Comparison of ENCODE assay signal across 17 cellular contexts in genomic region chr4:147381749-147382148, GRCh38.
A peak's percentile ranks its signal among the peaks of the same experiment; 100 is the strongest.
DNase-seq lines count a peak whose midpoint lies in the region; ATAC-seq, FAIRE-seq and TF ChIP-seq lines count a peak whose summit lies in the region.
"Had no signal": no experiment of that assay in that cellular context is flagged by ENCODE, and none has a peak within 500 bp of the region (broad histone marks: within the 10 kb centered on the region; RNA-seq: fewer than 3 reads in every experiment).

No MANE protein-coding gene starts in this region.

- no peak overlapping the region for H4K91ac ChIP-seq in H1 (replicated peaks; ENCODE audit: insufficient read length, low read length)

- H3K23ac ChIP-seq in H1 (ENCODE audit: insufficient read length), result no peak overlapping the region
- H3K23ac ChIP-seq in mesendoderm (ENCODE audit: low read length), result no peak overlapping the region

- H3K27me3 ChIP-seq in H1 (replicated peaks in 1 of 4; ENCODE audit: control insufficient read depth in 3 of 4, extremely low read depth in 1 of 4, insufficient read depth in 3 of 4, low read length in 3 of 4), result peaks cover 0 to 1% (median 0%) of the 10 kb centered on the region in 4 experiments; a peak in 1 of 7 replicates
- H3K27me3 ChIP-seq in mesendoderm (ENCODE audit: insufficient read depth, low read length, poor library complexity), result no peaks in the 10 kb centered on the region
- no peaks in the 10 kb centered on the region for H3K27me3 ChIP-seq in H7 (ENCODE audit: control insufficient read depth, insufficient read depth, low read length)
- H3K27me3 ChIP-seq: BLaER1 had no signal

- H3K79me1 ChIP-seq in H1 (ENCODE audit: low read depth, low read length) (no peaks in the 10 kb centered on the region), mesendoderm (ENCODE audit: low read length) (no peaks in the 10 kb centered on the region)

- H3K18ac ChIP-seq in H1 (ENCODE audit: extremely low read depth, low read length) (no peak overlapping the region), mesendoderm (ENCODE audit: low read length) (no peak overlapping the region)

- H2BK15ac ChIP-seq in H1 (ENCODE audit: low read length) (no peak overlapping the region), mesendoderm (replicated peaks; ENCODE audit: low read depth) (no peak overlapping the region)

- no peaks in the 10 kb centered on the region for H3K23me2 ChIP-seq in H1 (ENCODE audit: low read depth, low read length)

- H3K9ac ChIP-seq in H1 (replicated peaks in 1 of 4; ENCODE audit: extremely low read depth in 1 of 4, low read depth in 3 of 4, low read length in 3 of 4) (no peak overlapping the region), mesendoderm (ENCODE audit: low read length) (no peak overlapping the region)
- H3K9ac ChIP-seq: BLaER1 had no signal

- no peaks in the 10 kb centered on the region for H4K20me1 ChIP-seq in H1 (replicated peaks in 1 of 2; ENCODE audit: control insufficient read depth in 1 of 2, insufficient read depth in 2 of 2, low read length in 2 of 2)
- H4K20me1 ChIP-seq: BLaER1 had no signal

- TF ChIP-seq EP300 in H1 (IDR thresholded peaks at IDR 0.05; ENCODE audit: borderline replicate concordance in 1 of 2, low read depth in 2 of 2, low read length in 2 of 2), result no peak

- H3K27ac ChIP-seq in H1 (ENCODE audit: low read depth, low read length), result no peak overlapping the region
- no peak overlapping the region for H3K27ac ChIP-seq in mesendoderm (ENCODE audit: low read depth, low read length)
- H3K27ac ChIP-seq: BLaER1, HL-60 had no signal

- no peak overlapping the region for H3K14ac ChIP-seq in H1 (ENCODE audit: insufficient read length)

- no peak overlapping the region for H3K4ac ChIP-seq in H1 (replicated peaks; ENCODE audit: insufficient read length, low read depth, low read length)
- H3K4ac ChIP-seq in mesendoderm (ENCODE audit: low read depth, low read length), result no peak overlapping the region

- H2BK12ac ChIP-seq in H1 (ENCODE audit: low read depth, low read length), result no peak overlapping the region

- H2BK20ac ChIP-seq in H1 (ENCODE audit: low read length), result no peak overlapping the region

- POLR2A ChIA-PET in H1 (lab: Charles Lee; ENCODE audit: partially characterized antibody), result no interaction called here

- no peak for TF ChIP-seq RAD21 in H1 (IDR thresholded peaks at IDR 0.05 in 1 of 2, conservative IDR thresholded peaks at IDR 0.05 in 1 of 2; ENCODE audit: low read depth in 2 of 2, low read length in 2 of 2)

- TF ChIP-seq POLR2A in H1 (IDR thresholded peaks at IDR 0.05; ENCODE audit: control extremely low read depth in 1 of 2, low read depth in 2 of 2, low read length in 2 of 2), result no peak

- no peak for ATAC-seq in GM18867 (IDR thresholded peaks at IDR 0.05; ENCODE audit: unreplicated experiment)
- ATAC-seq in GM19395 (IDR thresholded peaks at IDR 0.05; ENCODE audit: unreplicated experiment), result no peak
- ATAC-seq: K562 had no signal

- H3K56ac ChIP-seq in H1 (replicated peaks; ENCODE audit: insufficient read length, low read depth, low read length) (no peak overlapping the region), mesendoderm (ENCODE audit: low read length) (no peak overlapping the region)

- H3K79me2 ChIP-seq in H1 (ENCODE audit: control insufficient read depth in 1 of 2, insufficient read depth in 2 of 2, low read length in 2 of 2), result no peaks in the 10 kb centered on the region
- no peaks in the 10 kb centered on the region for H3K79me2 ChIP-seq in mesendoderm (ENCODE audit: control insufficient read depth, insufficient read depth, low read length)

- H2AFZ ChIP-seq in H1 (ENCODE audit: low read length), result peak overlapping the region; percentile 78

- no peak overlapping the region for H4K8ac ChIP-seq in H1 (ENCODE audit: extremely low read depth, insufficient read depth, low read length)
- no peak overlapping the region for H4K8ac ChIP-seq in mesendoderm (ENCODE audit: low read depth, low read length)

- H2AK5ac ChIP-seq in H1 (ENCODE audit: low read depth, low read length), result no peak overlapping the region
- no peak overlapping the region for H2AK5ac ChIP-seq in mesendoderm (ENCODE audit: low read length)

- H4K5ac ChIP-seq in H1 (ENCODE audit: insufficient read length, low read depth, low read length), result no peak overlapping the region
- no peak overlapping the region for H4K5ac ChIP-seq in mesendoderm (ENCODE audit: low read length)

- H3K36me3 ChIP-seq in H1 (ENCODE audit: control insufficient read depth in 2 of 4, insufficient read depth in 4 of 4, low read length in 3 of 4), result no peaks in the 10 kb centered on the region
- H3K36me3 ChIP-seq in mesendoderm (ENCODE audit: control insufficient read depth, insufficient read depth, low read length), result no peaks in the 10 kb centered on the region
- H3K36me3 ChIP-seq in H7 (replicated peaks; ENCODE audit: control insufficient read depth, insufficient read depth, low read length), result no peaks in the 10 kb centered on the region
- H3K36me3 ChIP-seq: BLaER1, HAP-1 had no signal

- no peaks in the 10 kb centered on the region for H3K9me3 ChIP-seq in H1 (ENCODE audit: insufficient read depth in 2 of 2, low read depth in 1 of 2, low read length in 1 of 2)
- H3K9me3 ChIP-seq: BLaER1, Caco-2, HAP-1 had no signal

- CTCF ChIA-PET in H1 (lab: Charles Lee; ENCODE audit: partially characterized antibody), result interaction anchor here (1.3 to 1.6 kb wide), 2 partner anchors 20 to 26 kb away, joined by 3 read pairs; no protein-coding TSS in a partner anchor

- H3K4me1 ChIP-seq in H1 (replicated peaks in 1 of 4; ENCODE audit: control insufficient read depth in 3 of 4, insufficient read depth in 4 of 4, low read length in 3 of 4) (no peaks in the 10 kb centered on the region), mesendoderm (ENCODE audit: control insufficient read depth, low read depth, low read length) (no peaks in the 10 kb centered on the region)
- H3K4me1 ChIP-seq: BLaER1, Caco-2, HAP-1 had no signal

- H2BK120ac ChIP-seq in H1 (replicated peaks; ENCODE audit: low read depth, low read length) (no peak overlapping the region), mesendoderm (ENCODE audit: low read depth, low read length) (no peak overlapping the region)

- no peak overlapping the region for H3K4me3 ChIP-seq in H1 (ENCODE audit: extremely low read depth in 1 of 4, insufficient read depth in 2 of 4, low read depth in 3 of 4, low read length in 4 of 4)
- H3K4me3 ChIP-seq in mesendoderm (ENCODE audit: low read length), result no peak overlapping the region
- no peak overlapping the region for H3K4me3 ChIP-seq in H7 (ENCODE audit: insufficient read depth, low read depth, low read length)
- H3K4me3 ChIP-seq: BLaER1, HAP-1, K562 had no signal

- FAIRE-seq in H1 (lab: Jason Lieb, UNC), result no peak
- FAIRE-seq: G401.6, GM12891, K562 had no signal

- no peak overlapping the region for H2BK5ac ChIP-seq in H1 (ENCODE audit: low read depth, low read length)
- no peak overlapping the region for H2BK5ac ChIP-seq in mesendoderm (ENCODE audit: low read length)

- TF ChIP-seq CTCF in H1 (IDR thresholded peaks at IDR 0.05; ENCODE audit: control extremely low read depth in 1 of 3, insufficient read depth in 1 of 3, low read depth in 1 of 3, low read length in 3 of 3), result no peak

- 92% methylated on average over 1 of the region's 1 CpG; no CpG with 5 or more reads in 1 of the 2 experiments for WGBS in H1 (ENCODE audit: extremely low coverage in 1 of 2, insufficient coverage in 1 of 2, insufficient read length in 1 of 2, insufficient replicate concordance in 2 of 2, low coverage in 1 of 2, low lambda C conversion rate in 2 of 2, missing lambda C conversion rate in 1 of 2), 2 experiments
- no CpG with 5 or more reads among the region's 1 CpG for WGBS in mesendoderm (ENCODE audit: extremely low coverage, insufficient coverage, low lambda C conversion rate)

- no peak overlapping the region for H3K4me2 ChIP-seq in H1 (ENCODE audit: insufficient read depth in 1 of 2, low read depth in 2 of 2, low read length in 2 of 2)
- no peak overlapping the region for H3K4me2 ChIP-seq in mesendoderm (ENCODE audit: low read length)
- H3K4me2 ChIP-seq: BLaER1 had no signal

- DNase-seq in ELF-1 (ENCODE audit: low read depth, low spot score) (peak; percentile 66), M059J (ENCODE audit: low read depth) (peak; percentile 31), H1 (ENCODE audit: low read depth in 1 of 2, low spot score in 2 of 2) (no peak), mesendoderm (peak; percentile 11), H7 (no peak)
- DNase-seq: 8988T; AML-193; Caco-2; CD8-positive, alpha-beta memory T cell had no signal

TF ChIP-seq in H1, 55 proteins besides CTCF, POLR2A, EP300 and RAD21:
- no peak for TF ChIP-seq GTF2F1 (IDR thresholded peaks at IDR 0.05; ENCODE audit: borderline replicate concordance, low read depth, low read length)
- TF ChIP-seq, protein P1, sequence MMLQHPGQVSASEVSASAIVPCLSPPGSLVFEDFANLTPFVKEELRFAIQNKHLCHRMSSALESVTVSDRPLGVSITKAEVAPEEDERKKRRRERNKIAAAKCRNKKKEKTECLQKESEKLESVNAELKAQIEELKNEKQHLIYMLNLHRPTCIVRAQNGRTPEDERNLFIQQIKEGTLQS (IDR thresholded peaks at IDR 0.05; ENCODE audit: insufficient read depth, low read depth, low read length), result no peak
- TF ChIP-seq ASH2L (IDR thresholded peaks at IDR 0.05; ENCODE audit: low read length), result no peak
- TF ChIP-seq JUN (IDR thresholded peaks at IDR 0.05; ENCODE audit: low read depth, low read length), result no peak
- TF ChIP-seq CREB1 (IDR thresholded peaks at IDR 0.05), result no peak
- no peak for TF ChIP-seq FOSL1 (IDR thresholded peaks at IDR 0.05; ENCODE audit: insufficient read depth, low read depth, low read length)
- no peak for TF ChIP-seq MAX (IDR thresholded peaks at IDR 0.05)
- TF ChIP-seq, protein P2, sequence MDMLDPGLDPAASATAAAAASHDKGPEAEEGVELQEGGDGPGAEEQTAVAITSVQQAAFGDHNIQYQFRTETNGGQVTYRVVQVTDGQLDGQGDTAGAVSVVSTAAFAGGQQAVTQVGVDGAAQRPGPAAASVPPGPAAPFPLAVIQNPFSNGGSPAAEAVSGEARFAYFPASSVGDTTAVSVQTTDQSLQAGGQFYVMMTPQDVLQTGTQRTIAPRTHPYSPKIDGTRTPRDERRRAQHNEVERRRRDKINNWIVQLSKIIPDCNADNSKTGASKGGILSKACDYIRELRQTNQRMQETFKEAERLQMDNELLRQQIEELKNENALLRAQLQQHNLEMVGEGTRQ (IDR thresholded peaks at IDR 0.05; ENCODE audit: low read length), result no peak
- no peak for TF ChIP-seq CEBPB (IDR thresholded peaks at IDR 0.05; ENCODE audit: low read depth, low read length)

Comparison
In these comparisons a context has a peak if more than half of its experiments do, and no peak if none do; other contexts are left out.
1. DNase-seq: peak in ELF-1 (single experiment), M059J (single experiment) and mesendoderm (single experiment); none in H1 (0 of 2) and H7 (single experiment).